Comparison of ENCODE assay signal across 20 cellular contexts in the genomic region with DNA sequence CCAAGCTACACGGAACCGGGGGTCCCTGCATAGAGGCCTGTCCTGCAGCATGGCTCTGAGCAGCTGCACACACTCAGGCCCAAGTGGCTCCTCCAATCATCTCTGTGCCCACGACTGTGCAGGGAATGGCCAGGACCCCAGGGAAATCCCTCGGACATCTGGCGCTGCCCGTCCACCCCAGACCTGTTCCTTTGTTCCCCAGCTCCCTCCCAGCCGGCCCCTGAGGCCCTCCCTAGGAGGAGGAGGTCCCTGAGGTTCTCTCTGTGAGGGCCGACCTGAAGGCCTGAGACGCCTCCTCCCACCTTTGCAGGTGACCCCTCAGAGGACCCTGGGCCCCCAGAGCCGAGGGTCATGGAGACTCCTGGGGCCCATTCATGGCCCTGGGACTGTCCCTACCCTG. TPM values are rescaled to one million over a fixed set of nuclear protein-coding genes. Genes with fewer than 3 reads are reported as not detected.
A peak's percentile ranks its signal among the peaks of the same experiment; 100 is the strongest.
DNase-seq lines count a peak whose midpoint lies in the region; ATAC-seq, FAIRE-seq and TF ChIP-seq lines count a peak whose summit lies in the region.
"Had no signal": no experiment of that assay in that cellular context is flagged by ENCODE, and none has a peak within 500 bp of the region (broad histone marks: within the 10 kb centered on the region; RNA-seq: fewer than 3 reads in every experiment).

No MANE protein-coding gene starts in this region.

- H3F3A ChIP-seq in SK-N-SH (replicated peaks; ENCODE audit: insufficient read depth) = no peaks in the 10 kb centered on the region

- no peak for TF ChIP-seq RAD21 in SK-N-SH (IDR thresholded peaks at IDR 0.05; ENCODE audit: low read length)
- TF ChIP-seq RAD21 in H1 (IDR thresholded peaks at IDR 0.05 in 1 of 2, conservative IDR thresholded peaks at IDR 0.05 in 1 of 2; ENCODE audit: low read depth in 2 of 2, low read length in 2 of 2) = no peak

- H3K79me2 ChIP-seq in SK-N-SH (ENCODE audit: insufficient read depth) (no peaks in the 10 kb centered on the region), H1 (ENCODE audit: control insufficient read depth in 1 of 2, insufficient read depth in 2 of 2, low read length in 2 of 2) (no peaks in the 10 kb centered on the region)

- no peak overlapping the region for H3K56ac ChIP-seq in H1 (replicated peaks; ENCODE audit: insufficient read length, low read depth, low read length)

- H3K18ac ChIP-seq in H1 (ENCODE audit: extremely low read depth, low read length) = no peak overlapping the region; the same call in 1 of the 2 replicates

- H4K20me1 ChIP-seq in SK-N-SH (ENCODE audit: insufficient read depth) (no peaks in the 10 kb centered on the region), H1 (replicated peaks in 1 of 2; ENCODE audit: control insufficient read depth in 1 of 2, insufficient read depth in 2 of 2, low read length in 2 of 2) (no peaks in the 10 kb centered on the region)
- H4K20me1 ChIP-seq: BLaER1 treated with 17β-estradiol and CSF1 and Interleukin-3, amounts not matched to agents 10 nM and 100 nM had no signal

- H2BK5ac ChIP-seq in H1 (ENCODE audit: low read depth, low read length) = no peak overlapping the region

- no peak overlapping the region for H3K23ac ChIP-seq in H1 (ENCODE audit: insufficient read length)

- in situ Hi-C loops in Panc1 (cut with HindIII; ENCODE audit: low pct_unique_long_range_greater_than_20kb, low sequenced_read_pairs) = no loop called here

- no peak overlapping the region for H4K91ac ChIP-seq in H1 (replicated peaks; ENCODE audit: insufficient read length, low read length)

- TF ChIP-seq CTCF in SK-N-SH (IDR thresholded peaks at IDR 0.05) = no peak
- TF ChIP-seq CTCF in Panc1 (IDR thresholded peaks at IDR 0.05) = no peak
- no peak for TF ChIP-seq CTCF in H1 (IDR thresholded peaks at IDR 0.05; ENCODE audit: control extremely low read depth in 1 of 3, insufficient read depth in 1 of 3, low read depth in 1 of 3, low read length in 3 of 3)
- no peak for TF ChIP-seq CTCF in spleen (IDR thresholded peaks at IDR 0.05 in 8 of 11, conservative IDR thresholded peaks at IDR 0.05 in 3 of 11)

- H3K4me3 ChIP-seq in SK-N-SH (ENCODE audit: low read depth in 2 of 2, low read length in 1 of 2) (no peak overlapping the region), Panc1 (ENCODE audit: low read depth in 2 of 2, low read length in 2 of 2) (no peak overlapping the region), H1 (ENCODE audit: extremely low read depth in 1 of 4, insufficient read depth in 2 of 4, low read depth in 3 of 4, low read length in 4 of 4) (no peak overlapping the region), spleen (no peak overlapping the region)
- H3K4me3 ChIP-seq: BLaER1 treated with 17β-estradiol and CSF1 and Interleukin-3, amounts not matched to agents 10 nM and 100 nM; K562; PC-9 had no signal

- H2BK15ac ChIP-seq in H1 (ENCODE audit: low read length) = peak overlapping the region; percentile 46; the same call in 1 of the 2 replicates

- no peak for TF ChIP-seq POLR2A in H1 (IDR thresholded peaks at IDR 0.05; ENCODE audit: control extremely low read depth in 1 of 2, low read depth in 2 of 2, low read length in 2 of 2)
- no peak for TF ChIP-seq POLR2A in spleen (IDR thresholded peaks at IDR 0.05)

- no peak for TF ChIP-seq EP300 in SK-N-SH (IDR thresholded peaks at IDR 0.05; ENCODE audit: borderline replicate concordance in 1 of 2, low read depth in 1 of 2, low read length in 1 of 2)
- no peak for TF ChIP-seq EP300 in H1 (IDR thresholded peaks at IDR 0.05; ENCODE audit: borderline replicate concordance in 1 of 2, low read depth in 2 of 2, low read length in 2 of 2)

- H3K4ac ChIP-seq in H1 (replicated peaks; ENCODE audit: insufficient read length, low read depth, low read length) = no peak overlapping the region

- no TSS peak for BruUV-seq in Panc1 (replicated peaks; lab: Mats Ljungman, UMichigan)

- intact Hi-C loops in Panc1 (cut with micrococcal nuclease; ENCODE audit: unreplicated experiment) (no loop called here), spleen (cut with DNase I; ENCODE audit: low total_unique reads) (no loop called here)

- H3K27ac ChIP-seq in SK-N-SH (ENCODE audit: low read depth in 2 of 2, low read length in 1 of 2) = no peak overlapping the region
- no peak overlapping the region for H3K27ac ChIP-seq in Panc1 (ENCODE audit: low read length)
- no peak overlapping the region for H3K27ac ChIP-seq in H1 (ENCODE audit: low read depth, low read length)
- no peak overlapping the region for H3K27ac ChIP-seq in spleen
- H3K27ac ChIP-seq: 22Rv1; BLaER1 treated with 17β-estradiol and CSF1 and Interleukin-3, amounts not matched to agents 10 nM and 100 nM; PC-9 had no signal

- H3K9me3 ChIP-seq in SK-N-SH (no peaks in the 10 kb centered on the region; the same call in 1 of the 2 replicates), Panc1 (ENCODE audit: control insufficient read depth, insufficient read depth, low read depth, low read length) (no peaks in the 10 kb centered on the region), H1 (ENCODE audit: insufficient read depth in 2 of 2, low read depth in 1 of 2, low read length in 1 of 2) (no peaks in the 10 kb centered on the region), spleen (peaks cover 0 to 17% (median 3%) of the 10 kb centered on the region in 8 donors)

- 41% methylated on average over 6 of the region's 10 CpGs for WGBS in SK-N-SH (ENCODE audit: low lambda C conversion rate)
- 86% methylated on average over 10 of the region's 10 CpGs; no CpG with 5 or more reads in 1 of the 2 experiments for WGBS in H1 (ENCODE audit: extremely low coverage in 1 of 2, insufficient coverage in 1 of 2, insufficient read length in 1 of 2, insufficient replicate concordance in 2 of 2, low coverage in 1 of 2, low lambda C conversion rate in 2 of 2, missing lambda C conversion rate in 1 of 2), 2 experiments
- 46 to 72% (median 59%) methylated on average over 8 to 10 of the region's 10 CpGs; no CpG with 5 or more reads in 1 of the 5 donors for WGBS in spleen, 5 donors

- no peak for FAIRE-seq in H1 (lab: Jason Lieb, UNC)
- FAIRE-seq: K562 had no signal

- no peak overlapping the region for H2BK20ac ChIP-seq in H1 (ENCODE audit: low read length)

- DNase-seq in SK-N-SH = peak; percentile 47
- DNase-seq in Panc1 (ENCODE audit: low read depth, low spot score) = no peak
- no peak for DNase-seq in H1 (ENCODE audit: low read depth in 1 of 2, low spot score in 2 of 2)
- peak; percentile 69 for DNase-seq in spleen
- DNase-seq in activated naive CD4-positive, alpha-beta T cell (lab: John Stamatoyannopoulos, UW) = no peak
- DNase-seq: DMS153; EL; HCEC 1CT; NCI-H146; NCI-H226; NCI-H526 treated with DMSO at 0.1 percent for 48 hours; NK-92 treated with Interleukin-12 subunit alpha and Interleukin-12 subunit beta, amount 100 ng/mL, for 24 hours; PC-9 had no signal

- no peak overlapping the region for H2AFZ ChIP-seq in SK-N-SH (ENCODE audit: low read depth)
- no peak overlapping the region for H2AFZ ChIP-seq in H1 (ENCODE audit: low read length)
- H2AFZ ChIP-seq: PC-9 had no signal

- POLR2A ChIA-PET in SK-N-SH (lab: Yijun Ruan, JAX) = no interaction called here
- POLR2A ChIA-PET in Panc1 (lab: Charles Lee) = no interaction called here
- POLR2A ChIA-PET in H1 (lab: Charles Lee; ENCODE audit: partially characterized antibody) = interaction anchor here (1.5 kb wide), 1 partner anchor 164 kb away, joined by 3 read pairs; no protein-coding TSS in a partner anchor

- H3K23me2 ChIP-seq in H1 (ENCODE audit: low read depth, low read length) = no peaks in the 10 kb centered on the region

- no peak for ATAC-seq in SK-N-SH treated with all-trans-retinoic acid at 6 μM for 48 hours
- ATAC-seq in Panc1 = peak; percentile 17; the same call in 1 of the 2 replicates
- no peak for ATAC-seq in HG03280 (IDR thresholded peaks at IDR 0.05; ENCODE audit: unreplicated experiment)
- no peak for ATAC-seq in GM19463 (IDR thresholded peaks at IDR 0.05; ENCODE audit: unreplicated experiment)
- ATAC-seq: K562, Right ventricle myocardium inferior had no signal

- H3K79me1 ChIP-seq in H1 (ENCODE audit: low read depth, low read length) = no peaks in the 10 kb centered on the region

- 0 out of 2 replicates have a peak overlapping the region, but pooled peaks have one; percentile 17 for H2BK12ac ChIP-seq in H1 (ENCODE audit: low read depth, low read length)

- CTCF ChIA-PET in SK-N-SH (lab: Yijun Ruan, JAX) = interaction anchor here (1.8 kb wide), 1 partner anchor 10 kb away, joined by 4 read pairs; no protein-coding TSS in a partner anchor
- CTCF ChIA-PET in Panc1 (lab: Charles Lee) = no interaction called here
- CTCF ChIA-PET in H1 (lab: Charles Lee; ENCODE audit: partially characterized antibody) = interaction anchor here (1.2 to 2.4 kb wide), 4 partner anchors 9 to 123 kb away, joined by 3 to 9 read pairs (median 5); no protein-coding TSS in a partner anchor

- H3K27me3 ChIP-seq in SK-N-SH (ENCODE audit: insufficient read depth) (no peaks in the 10 kb centered on the region; the same call in 1 of the 2 replicates), Panc1 (ENCODE audit: control insufficient read depth, insufficient read depth, low read length) (no peaks in the 10 kb centered on the region), H1 (replicated peaks in 1 of 4; ENCODE audit: control insufficient read depth in 3 of 4, extremely low read depth in 1 of 4, insufficient read depth in 3 of 4, low read length in 3 of 4) (no peaks in the 10 kb centered on the region; a peak in 2 of 7 replicates), spleen (replicated peaks in 1 of 7) (peaks cover 0 to 61% (median 7%) of the 10 kb centered on the region in 7 donors)
- H3K27me3 ChIP-seq: BLaER1 treated with 17β-estradiol and CSF1 and Interleukin-3, amounts not matched to agents 10 nM and 100 nM had no signal

- no peak overlapping the region for H3K14ac ChIP-seq in H1 (ENCODE audit: insufficient read length)

- H3K4me1 ChIP-seq in SK-N-SH (ENCODE audit: control insufficient read depth in 1 of 2, insufficient read depth in 2 of 2, low read depth in 1 of 2, low read length in 1 of 2) = peaks cover 0 to 16% of the 10 kb centered on the region in 2 experiments; a peak in 1 of 4 replicates
- H3K4me1 ChIP-seq in Panc1 (ENCODE audit: control insufficient read depth, insufficient read depth, low read length) = no peaks in the 10 kb centered on the region
- H3K4me1 ChIP-seq in H1 (replicated peaks in 1 of 4; ENCODE audit: control insufficient read depth in 3 of 4, insufficient read depth in 4 of 4, low read length in 3 of 4) = peaks cover 0 to 14% (median 7%) of the 10 kb centered on the region in 4 experiments; a peak in 5 of 7 replicates
- H3K4me1 ChIP-seq in spleen = peaks cover 0 to 14% (median 0%) of the 10 kb centered on the region in 6 donors

- no peak overlapping the region for H2AK5ac ChIP-seq in H1 (ENCODE audit: low read depth, low read length)

- H3K4me2 ChIP-seq in SK-N-SH (no peak overlapping the region), H1 (ENCODE audit: insufficient read depth in 1 of 2, low read depth in 2 of 2, low read length in 2 of 2) (no peak overlapping the region)
- H3K4me2 ChIP-seq: BLaER1 treated with 17β-estradiol and CSF1 and Interleukin-3, amounts not matched to agents 10 nM and 100 nM; PC-9 had no signal

- no peak overlapping the region for H4K5ac ChIP-seq in H1 (ENCODE audit: insufficient read length, low read depth, low read length)

- no peak overlapping the region for H3K9ac ChIP-seq in SK-N-SH
- no peak overlapping the region for H3K9ac ChIP-seq in H1 (replicated peaks in 1 of 4; ENCODE audit: extremely low read depth in 1 of 4, low read depth in 3 of 4, low read length in 3 of 4)

- H2BK120ac ChIP-seq in H1 (replicated peaks; ENCODE audit: low read depth, low read length) = no peak overlapping the region

- H3K36me3 ChIP-seq in SK-N-SH (replicated peaks in 1 of 2; ENCODE audit: control insufficient read depth in 1 of 2, insufficient read depth in 2 of 2, low read length in 1 of 2) (no peaks in the 10 kb centered on the region), Panc1 (ENCODE audit: control insufficient read depth, insufficient read depth, low read length) (no peaks in the 10 kb centered on the region), H1 (ENCODE audit: control insufficient read depth in 2 of 4, insufficient read depth in 4 of 4, low read length in 3 of 4) (no peaks in the 10 kb centered on the region), spleen (no peaks in the 10 kb centered on the region)
- H3K36me3 ChIP-seq: BLaER1 treated with 17β-estradiol and CSF1 and Interleukin-3, amounts not matched to agents 10 nM and 100 nM had no signal

- H3K9me2 ChIP-seq in SK-N-SH = no peaks in the 10 kb centered on the region

- H4K8ac ChIP-seq in H1 (ENCODE audit: extremely low read depth, insufficient read depth, low read length) = no peak overlapping the region; the same call in 1 of the 2 replicates

RNA-seq across cellular contexts. Expression of a gene that starts 1.1 kb away (rescaled TPM):
- not detected in 2 replicates for polyA plus RNA-seq in SK-N-SH (2012; rRNA removed)
- polyA plus RNA-seq in SK-N-SH (2012; cell fraction: cytosol; rRNA removed) = 0.01 TPM in 1 of 2 replicates, not detected in the other
- not detected in 2 replicates for polyA plus RNA-seq in SK-N-SH (2012; cell fraction: nucleus; rRNA removed)
- total RNA-seq in Panc1 (2021; ENCODE audit: unreplicated experiment) = not detected
- polyA plus RNA-seq in Panc1 (2012; ENCODE audit: insufficient read length) = not detected
- total RNA-seq in H1 (2021; fragmentation: NEBNext Ultra II Directional; extraction: Animal tissue kit (Norgen Biotek cat#: 25700)) = not detected in 2 replicates
- 0.17 and 0.20 TPM in 2 replicates for polyA plus RNA-seq in H1 (2011; rRNA removed)
- 0.12 TPM for polyA plus RNA-seq in H1 (2011; cell fraction: cytosol; rRNA removed)
- polyA plus RNA-seq in H1 (2011; cell fraction: nucleus; rRNA removed) = 0.34 TPM
- polyA plus RNA-seq in H1 (2012, experiment 1 of 2) = 0.09 to 0.28 TPM (median 0.19 TPM) in 3 of 4 replicates, not detected in the other
- 0.08 TPM for polyA plus RNA-seq in H1 (2012, experiment 2 of 2)
- polyA plus RNA-seq in H1 (2013, experiment 1 of 2) = 0.08 TPM
- polyA plus RNA-seq in H1 (2013, experiment 2 of 2) = 0.09 TPM
- 0.29 and 0.44 TPM in 2 replicates for polyA minus RNA-seq in H1 (2011; rRNA and poly(A)+ RNA removed)
- polyA minus RNA-seq in H1 (2011; cell fraction: cytosol; rRNA and poly(A)+ RNA removed) = not detected
- polyA minus RNA-seq in H1 (2011; cell fraction: nucleus; rRNA and poly(A)+ RNA removed) = not detected
- 1 to 10 TPM; 1.2 to 4.4 (median 1.9) TPM for total RNA-seq in spleen
- polyA plus RNA-seq in spleen = under 1 TPM; 0.17 to 0.74 (median 0.39) TPM
- total RNA-seq: PC-9 had no signal

RNA-seq across cellular contexts. Expression of a gene that starts 5.7 kb away (rescaled TPM):
- polyA plus RNA-seq in SK-N-SH (2012; rRNA removed) = 2.1 and 3.0 TPM in 2 replicates
- polyA plus RNA-seq in SK-N-SH (2012; cell fraction: cytosol; rRNA removed) = 0.59 and 0.94 TPM in 2 replicates
- polyA plus RNA-seq in SK-N-SH (2012; cell fraction: nucleus; rRNA removed) = 19.6 and 23.9 TPM in 2 replicates
- total RNA-seq in Panc1 (2021; ENCODE audit: unreplicated experiment) = 0.10 TPM
- polyA plus RNA-seq in Panc1 (2012; ENCODE audit: insufficient read length) = not detected
- total RNA-seq in H1 (2021; fragmentation: NEBNext Ultra II Directional; extraction: Animal tissue kit (Norgen Biotek cat#: 25700)) = not detected in 2 replicates
- polyA plus RNA-seq in H1 (2011; rRNA removed) = 0.13 and 0.32 TPM in 2 replicates
- polyA plus RNA-seq in H1 (2011; cell fraction: cytosol; rRNA removed) = 0.37 TPM
- polyA plus RNA-seq in H1 (2011; cell fraction: nucleus; rRNA removed) = 0.31 TPM
- 0.07 TPM in 1 of 4 replicates, not detected in the others for polyA plus RNA-seq in H1 (2012, experiment 1 of 2)
- polyA plus RNA-seq in H1 (2012, experiment 2 of 2) = not detected
- 0.14 TPM for polyA plus RNA-seq in H1 (2013, experiment 1 of 2)
- polyA plus RNA-seq in H1 (2013, experiment 2 of 2) = 0.06 TPM
- 0.16 TPM in 1 of 2 replicates, not detected in the other for polyA minus RNA-seq in H1 (2011; rRNA and poly(A)+ RNA removed)
- polyA minus RNA-seq in H1 (2011; cell fraction: cytosol; rRNA and poly(A)+ RNA removed) = not detected
- polyA minus RNA-seq in H1 (2011; cell fraction: nucleus; rRNA and poly(A)+ RNA removed) = 0.80 TPM
- total RNA-seq in spleen = under 1 TPM in 2 of 7 donors, not detected in 5; 0.10 to 0.37 TPM
- polyA plus RNA-seq in spleen = under 1 TPM in 1 of 3 donors, not detected in 2; 0.15 TPM
- total RNA-seq: PC-9, Right ventricle myocardium inferior had no signal

RNA-seq across cellular contexts. Expression of a gene that starts 26.0 kb away (rescaled TPM):
- polyA plus RNA-seq in SK-N-SH (2012; rRNA removed) = not detected in 2 replicates
- polyA plus RNA-seq in SK-N-SH (2012; cell fraction: cytosol; rRNA removed) = not detected in 2 replicates
- polyA plus RNA-seq in SK-N-SH (2012; cell fraction: nucleus; rRNA removed) = not detected in 2 replicates
- not detected for total RNA-seq in Panc1 (2021; ENCODE audit: unreplicated experiment)
- polyA plus RNA-seq in Panc1 (2012; ENCODE audit: insufficient read length) = not detected
- total RNA-seq in H1 (2021; fragmentation: NEBNext Ultra II Directional; extraction: Animal tissue kit (Norgen Biotek cat#: 25700)) = not detected in 2 replicates
- not detected in 2 replicates for polyA plus RNA-seq in H1 (2011; rRNA removed)
- not detected for polyA plus RNA-seq in H1 (2011; cell fraction: cytosol; rRNA removed)
- not detected for polyA plus RNA-seq in H1 (2011; cell fraction: nucleus; rRNA removed)
- not detected in 4 replicates for polyA plus RNA-seq in H1 (2012, experiment 1 of 2)
- not detected for polyA plus RNA-seq in H1 (2012, experiment 2 of 2)
- not detected for polyA plus RNA-seq in H1 (2013, experiment 1 of 2)
- polyA plus RNA-seq in H1 (2013, experiment 2 of 2) = not detected
- not detected in 2 replicates for polyA minus RNA-seq in H1 (2011; rRNA and poly(A)+ RNA removed)
- polyA minus RNA-seq in H1 (2011; cell fraction: cytosol; rRNA and poly(A)+ RNA removed) = not detected
- polyA minus RNA-seq in H1 (2011; cell fraction: nucleus; rRNA and poly(A)+ RNA removed) = not detected
- not detected for total RNA-seq in spleen
- not detected for polyA plus RNA-seq in spleen
- total RNA-seq: K562, PC-9, Right ventricle myocardium inferior had no signal
- polyA plus RNA-seq: K562 had no signal

Comparison
In these comparisons a context has a peak if more than half of its experiments do, and no peak if none do; other contexts are left out.
1. DNase-seq: peak in SK-N-SH (single experiment) and spleen (single experiment); none in Panc1 (single experiment), H1 (0 of 2) and activated naive CD4-positive, alpha-beta T cell (0 of 4).